Comparison of ENCODE assay signal across 8 cellular contexts in the genomic region with DNA sequence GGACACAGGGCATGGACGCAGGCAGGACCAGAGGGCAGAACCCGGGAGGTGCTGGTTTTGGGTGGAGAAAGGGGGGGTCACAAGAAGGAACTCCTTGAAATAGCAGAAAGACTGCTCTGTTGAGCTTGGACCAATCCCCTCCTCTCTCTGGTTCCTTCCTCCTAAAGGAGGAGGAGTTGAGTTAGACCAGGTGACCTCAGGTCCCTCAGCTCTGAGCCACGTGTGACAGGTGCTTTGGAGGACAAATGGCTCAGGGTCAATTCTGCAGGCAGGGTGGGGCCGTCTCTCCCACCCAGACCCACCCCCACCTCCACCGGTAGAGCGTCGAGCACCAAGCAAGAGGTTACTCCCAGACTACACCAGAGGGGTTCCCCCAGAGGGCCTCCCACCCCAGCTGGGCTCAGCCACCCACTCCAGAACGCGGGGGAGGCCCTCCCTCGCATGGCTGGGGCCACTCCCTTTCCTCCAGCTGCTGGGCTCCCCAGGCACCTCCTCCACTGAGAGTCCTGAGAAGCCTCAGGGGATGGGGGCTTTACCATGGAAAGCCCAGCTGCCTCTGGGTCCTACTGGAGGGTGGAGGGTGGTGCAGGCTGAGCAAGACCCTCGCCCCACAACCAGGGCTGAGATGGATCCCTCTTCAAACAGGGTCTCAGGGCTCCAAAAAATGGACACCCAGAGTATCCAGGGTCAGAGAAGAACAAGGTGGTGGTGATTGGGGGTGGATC. TPM values are rescaled to one million over a fixed set of nuclear protein-coding genes. Genes with fewer than 3 reads are reported as not detected.
A peak's percentile ranks its signal among the peaks of the same experiment; 100 is the strongest.
DNase-seq lines count a peak whose midpoint lies in the region; ATAC-seq, FAIRE-seq and TF ChIP-seq lines count a peak whose summit lies in the region.

No MANE protein-coding gene starts in this region.

- H3K27me3 ChIP-seq in Peyer's patch, result no peaks in the 10 kb centered on the region
- peaks cover 0 to 39% (median 0%) of the 10 kb centered on the region in 7 donors for H3K27me3 ChIP-seq in spleen (replicated peaks in 1 of 7)

- H3K4me1 ChIP-seq in Peyer's patch, result peaks cover 0 to 54% (median 20%) of the 10 kb centered on the region in 4 donors
- peaks cover 29 to 66% (median 51%) of the 10 kb centered on the region in 6 donors for H3K4me1 ChIP-seq in spleen

- intact Hi-C loops in spleen (cut with DNase I; ENCODE audit: low total_unique reads), result no loop called here

- no peak for TF ChIP-seq CTCF in 22Rv1 (IDR thresholded peaks at IDR 0.05)
- TF ChIP-seq CTCF in Peyer's patch (IDR thresholded peaks at IDR 0.05), result peak in 1 of 6 experiments; percentile 21
- peak in 3 of 11 experiments; percentile 9 to 20 (median 19) for TF ChIP-seq CTCF in spleen (IDR thresholded peaks at IDR 0.05 in 8 of 11, conservative IDR thresholded peaks at IDR 0.05 in 3 of 11)

- peaks cover 0 to 42% (median 0%) of the 10 kb centered on the region in 3 donors for H3K36me3 ChIP-seq in Peyer's patch
- H3K36me3 ChIP-seq in spleen, result peaks cover 0 to 47% (median 25%) of the 10 kb centered on the region in 6 donors

- DNase-seq in GM12892 (ENCODE audit: insufficient read length), result peak; percentile 82
- peak; percentile 73 to 87 (median 82) for DNase-seq in Peyer's patch
- peak; percentile 56 for DNase-seq in amniotic epithelial cell (ENCODE audit: low read depth)
- peak; percentile 92 for DNase-seq in spleen

- TF ChIP-seq POLR2A in GM12892 (IDR thresholded peaks at IDR 0.05; ENCODE audit: low read depth, low read length) (peak; percentile 50; the same call in 1 of the 2 replicates), Peyer's patch (IDR thresholded peaks at IDR 0.05) (no peak), spleen (IDR thresholded peaks at IDR 0.05) (no peak)

- WGBS in spleen, 5 donors, result 4 to 13% (median 12%) methylated on average over 8 to 11 of the region's 11 CpGs

- peak; percentile 88 for FAIRE-seq in GM12892 (lab: Jason Lieb, UNC)

- peak; percentile 28 for ATAC-seq in HG03175 (IDR thresholded peaks at IDR 0.05; ENCODE audit: unreplicated experiment)
- ATAC-seq in GM21526 (IDR thresholded peaks at IDR 0.05; ENCODE audit: low FRiP score, unreplicated experiment), result no peak

- H3K4me3 ChIP-seq in Peyer's patch (peak overlapping the region; percentile 65 to 92 (median 84)), iPS-18c (ENCODE audit: insufficient read depth, low read depth, low read length) (peak overlapping the region; percentile 52), spleen (peak overlapping the region; percentile 53 to 91 (median 64))

- H3K27ac ChIP-seq in 22Rv1 (peak overlapping the region; percentile 96), Peyer's patch (peak overlapping the region; percentile 88 to 99 (median 94)), spleen (peak overlapping the region; percentile 57 to 95 (median 92))

- H3K9me3 ChIP-seq in Peyer's patch (no peaks in the 10 kb centered on the region), iPS-18c (ENCODE audit: control insufficient read depth, insufficient read depth, low read length) (no peaks in the 10 kb centered on the region), spleen (no peaks in the 10 kb centered on the region)

RNA-seq across cellular contexts. Expression of a gene that starts 7.7 kb away (rescaled TPM):
- 38.4 TPM for polyA plus RNA-seq in GM12892 (2012; ENCODE audit: missing spikeins)
- 100 to 1,000 TPM; 144 to 232 (median 179) TPM for total RNA-seq in Peyer's patch
- total RNA-seq in spleen, result 100 to 1,000 TPM in 2 of 7 donors, 10 to 100 TPM in 5; 49.2 to 135 (median 81.6) TPM
- 10 to 100 TPM; 14.6 to 21.6 (median 14.6) TPM for polyA plus RNA-seq in spleen

RNA-seq across cellular contexts. Expression of a gene that starts 28.7 kb away (rescaled TPM):
- 7.4 TPM for polyA plus RNA-seq in GM12892 (2012; ENCODE audit: missing spikeins)
- 10 to 100 TPM; 33.0 to 66.2 (median 59.5) TPM for total RNA-seq in Peyer's patch
- 10 to 100 TPM; 39.3 to 54.6 (median 48.2) TPM for total RNA-seq in spleen
- polyA plus RNA-seq in spleen, result 10 to 100 TPM; 11.7 to 20.7 (median 12.0) TPM

RNA-seq across cellular contexts. Expression of a gene that starts 31.7 kb away (rescaled TPM):
- polyA plus RNA-seq in GM12892 (2012; ENCODE audit: missing spikeins), result 10.1 TPM
- total RNA-seq in Peyer's patch (100 to 1,000 TPM in 1 of 4 donors, 10 to 100 TPM in 3; 60.9 to 163 (median 64.7) TPM), spleen (100 to 1,000 TPM in 1 of 7 donors, 10 to 100 TPM in 6; 43.1 to 107 (median 55.2) TPM)
- 10 to 100 TPM; 22.3 to 35.8 (median 23.4) TPM for polyA plus RNA-seq in spleen
